ENCODE assay signal across 8 cellular contexts in genomic region chr1:244862354-244862698, GRCh38. TPM values are rescaled to one million over a fixed set of nuclear protein-coding genes. Genes with fewer than 3 reads are reported as not detected.
DNase-seq lines count a peak whose midpoint lies in the region; ATAC-seq, FAIRE-seq and TF ChIP-seq lines count a peak whose summit lies in the region.

No MANE protein-coding gene starts in this region.

- intact Hi-C loops in HepG2 (cut with micrococcal nuclease; ENCODE audit: unreplicated experiment): loop anchor here (5.0 kb wide), 1 partner anchor 210 kb away; the partner anchor contains the start of gene DESI2

- 3% methylated on average over 7 of the region's 7 CpGs for WGBS in HepG2 (ENCODE audit: low lambda C conversion rate)
- 0 to 1% methylated on average over 7 of the region's 7 CpGs for WGBS in tibial nerve, 2 donors

- H3K27me3 ChIP-seq in adipocyte (replicated peaks; ENCODE audit: control insufficient read depth, insufficient read depth, low read length) (no peaks in the 10 kb centered on the region), HepG2 (ENCODE audit: control insufficient read depth in 1 of 2, insufficient read depth in 2 of 2, low read length in 2 of 2) (no peaks in the 10 kb centered on the region; a peak in 1 of 5 replicates), tibial nerve (no peaks in the 10 kb centered on the region)

- H3K79me2 ChIP-seq in HepG2 (ENCODE audit: insufficient read depth, low read length): peaks cover 71% of the 10 kb centered on the region

- FAIRE-seq in HepG2 (lab: Jason Lieb, UNC): no peak

- TF ChIP-seq CTCF in AG04449 (IDR thresholded peaks at IDR 0.05; ENCODE audit: insufficient read depth, low read length, missing control alignments) (no peak), HepG2 (CRISPR knock-in tag; IDR thresholded peaks at IDR 0.05) (no peak), tibial nerve (IDR thresholded peaks at IDR 0.05) (no peak), GM10266 (IDR thresholded peaks at IDR 0.05; ENCODE audit: control insufficient read depth, insufficient read depth, low read depth, missing control alignments) (no peak)

- H3K9ac ChIP-seq in adipocyte (ENCODE audit: low read length) (peak overlapping the region; percentile 93), HepG2 (ENCODE audit: insufficient read depth, low read depth, low read length) (peak overlapping the region; percentile 87)

- ATAC-seq in HepG2: no peak
- ATAC-seq in HG02970 (IDR thresholded peaks at IDR 0.05; ENCODE audit: low FRiP score, unreplicated experiment): no peak

- in situ Hi-C loops in HepG2 (cut with HindIII; ENCODE audit: extremely low pct_ligation_motif_present, low pct_unique_long_range_greater_than_20kb): loop anchor here (5.0 kb wide), 2 partner anchors 110 to 180 kb away; no protein-coding TSS in a partner anchor

- DNase-seq in AG04449 (ENCODE audit: low read depth, low spot score) (no peak), HT1080 (ENCODE audit: low read depth) (peak; percentile 31), adipocyte (ENCODE audit: low read depth) (peak; percentile 45), HepG2 (ENCODE audit: low spot score) (no peak), tibial nerve (ENCODE audit: low spot score in 2 of 2) (no peak), NCI-H2107 (lab: John Stamatoyannopoulos, UW) (no peak), GM10266 (ENCODE audit: extremely low spot score) (no peak)

- POLR2A ChIA-PET in AG04449 (lab: Yijun Ruan, JAX) (interaction anchor here (0.8 to 2.3 kb wide), 3 partner anchors 16 to 109 kb away, joined by 3 to 16 read pairs (median 5); partner anchors contain the start of gene COX20), HepG2 (lab: Yijun Ruan, JAX) (interaction anchor here (1.1 to 8.0 kb wide), 8 partner anchors 10 to 180 kb away, joined by 3 to 163 read pairs (median 7); partner anchors contain the start of gene COX20)

- no peak for TF ChIP-seq RAD21 in HepG2 (CRISPR knock-in tag; IDR thresholded peaks at IDR 0.05)

- H3K4me2 ChIP-seq in HepG2 (ENCODE audit: low read depth, low read length): peak overlapping the region; percentile 92

- CTCF ChIA-PET in AG04449 (lab: Yijun Ruan, JAX): interaction anchor here (0.7 to 2.3 kb wide), 6 partner anchors 10 to 224 kb away, joined by 3 to 10 read pairs (median 4); no protein-coding TSS in a partner anchor
- CTCF ChIA-PET in HepG2 (lab: Yijun Ruan, JAX; ENCODE audit: low intra/inter-chr PET ratio, low total read pairs): no interaction called here

- H4K20me1 ChIP-seq in HepG2 (ENCODE audit: insufficient read depth, low read length): peaks cover 56% of the 10 kb centered on the region

- H2AFZ ChIP-seq in HepG2 (ENCODE audit: low read length): no peak overlapping the region

- BruUV-seq in HepG2 (replicated peaks; lab: Mats Ljungman, UMichigan): no TSS peak

- peak overlapping the region; percentile 95 for H3K4me3 ChIP-seq in AG04449 (ENCODE audit: low read depth, low read length)
- H3K4me3 ChIP-seq in adipocyte (ENCODE audit: low read length): peak overlapping the region; percentile 99
- peak overlapping the region; percentile 62 to 97 (median 81) for H3K4me3 ChIP-seq in HepG2 (replicated peaks in 1 of 3; ENCODE audit: insufficient read depth in 1 of 3, low read depth in 2 of 3, low read length in 3 of 3)
- peak overlapping the region; percentile 36 to 100 (median 96) for H3K4me3 ChIP-seq in tibial nerve

- H3K36me3 ChIP-seq in adipocyte (ENCODE audit: control insufficient read depth, insufficient read depth, low read length, severe bottlenecking) (peaks cover 38% of the 10 kb centered on the region), HepG2 (replicated peaks in 1 of 2; ENCODE audit: control insufficient read depth in 1 of 2, insufficient read depth in 2 of 2, low read length in 2 of 2) (peaks cover 4 to 44% of the 10 kb centered on the region in 2 experiments), tibial nerve (peaks cover 0 to 34% (median 18%) of the 10 kb centered on the region in 3 donors)

- no peak; a peak in 1 of 4 replicates for TF ChIP-seq POLR2A in HepG2 (IDR thresholded peaks at IDR 0.05; ENCODE audit: insufficient read depth in 1 of 2, low read depth in 2 of 2, low read length in 2 of 2)
- TF ChIP-seq POLR2A in tibial nerve (IDR thresholded peaks at IDR 0.05): no peak

- H3K9me3 ChIP-seq in adipocyte (ENCODE audit: control insufficient read depth, low read length) (no peaks in the 10 kb centered on the region), HepG2 (ENCODE audit: low read length) (no peaks in the 10 kb centered on the region), tibial nerve (no peaks in the 10 kb centered on the region)

- TF ChIP-seq EP300 in HepG2 (IDR thresholded peaks at IDR 0.05; ENCODE audit: low read depth in 2 of 2, low read length in 2 of 2): no peak
- TF ChIP-seq EP300 in HepG2 (CRISPR knock-in tag; IDR thresholded peaks at IDR 0.05; ENCODE audit: borderline replicate concordance): no peak
- TF ChIP-seq EP300 in tibial nerve (IDR thresholded peaks at IDR 0.05): no peak

- H3K4me1 ChIP-seq in adipocyte (ENCODE audit: control insufficient read depth, insufficient read depth, low read length) (peaks cover 56% of the 10 kb centered on the region), HepG2 (ENCODE audit: insufficient read depth, low read length) (peaks cover 60% of the 10 kb centered on the region), tibial nerve (peaks cover 0 to 58% (median 43%) of the 10 kb centered on the region in 4 donors)

- peak overlapping the region; percentile 76 for H3K27ac ChIP-seq in HepG2 (ENCODE audit: extremely low read length, insufficient read depth, low read length)
- peak overlapping the region; percentile 100 for H3K27ac ChIP-seq in tibial nerve

TF ChIP-seq in HepG2, 621 proteins besides CTCF, POLR2A, EP300 and RAD21 (continues in another document):
- TF ChIP-seq ZNF383 (CRISPR knock-in tag; IDR thresholded peaks at IDR 0.05; ENCODE audit: borderline replicate concordance) (no peak), KDM5A (IDR thresholded peaks at IDR 0.05; ENCODE audit: borderline replicate concordance, low read length) (peak; percentile 16; the same call in 1 of the 2 replicates), NAIF1 (CRISPR knock-in tag; IDR thresholded peaks at IDR 0.05; ENCODE audit: borderline replicate concordance) (no peak)

RNA-seq across cellular contexts. Expression of gene HNRNPU, which starts 2.0 kb away (rescaled TPM):
- total RNA-seq in HT1080 (2014; rRNA removed; shearing (Covaris generic)): 438 and 507 TPM in 2 replicates
- polyA plus RNA-seq in HT1080 (2015; cell fraction: cytosol; rRNA removed): 290 and 393 TPM in 2 replicates
- 619 and 715 TPM in 2 replicates for polyA plus RNA-seq in HT1080 (2015; cell fraction: nucleus; rRNA removed)
- total RNA-seq in HepG2 (2016; rRNA removed; fragmentation: Illumina TruSeq; extraction: Trizol) (508 and 657 TPM in 2 replicates), tibial nerve (100 to 1,000 TPM; 344 to 503 (median 410) TPM)
- 36.7 and 41.2 TPM in 2 replicates for total RNA-seq in HepG2 (2016; cell fraction: cytosol; rRNA removed; fragmentation: Illumina TruSeq; extraction: Trizol; ENCODE audit: low read depth)
- total RNA-seq in HepG2 (2016; cell fraction: insoluble cytoplasmic fraction; rRNA removed; fragmentation: Illumina TruSeq; extraction: Trizol): 513 and 625 TPM in 2 replicates
- total RNA-seq in HepG2 (2016; cell fraction: membrane; rRNA removed; fragmentation: Illumina TruSeq; extraction: Trizol): 92.2 and 116 TPM in 2 replicates
- 356 and 374 TPM in 2 replicates for total RNA-seq in HepG2 (2016; cell fraction: nucleus; rRNA removed; fragmentation: Illumina TruSeq; extraction: Trizol)
- polyA plus RNA-seq in HepG2 (2011; rRNA removed): 87.9 and 101 TPM in 2 replicates
- polyA plus RNA-seq in HepG2 (2011; cell fraction: cytosol; rRNA removed): 51.0 and 69.9 TPM in 2 replicates
- polyA plus RNA-seq in HepG2 (2011; cell fraction: nucleus; rRNA removed): 74.8 and 100.0 TPM in 2 replicates
- 171 and 263 TPM in 2 replicates for polyA plus RNA-seq in HepG2 (2012)
- polyA plus RNA-seq in HepG2 (2016; cell fraction: cytosol; fragmentation: Illumina TruSeq; extraction: Trizol; ENCODE audit: low read depth): 19.0 and 23.4 TPM in 2 replicates
- 629 and 634 TPM in 2 replicates for polyA plus RNA-seq in HepG2 (2016; cell fraction: insoluble cytoplasmic fraction; fragmentation: Illumina TruSeq; extraction: Trizol; ENCODE audit: low read depth)
- polyA plus RNA-seq in HepG2 (2016; cell fraction: membrane; fragmentation: Illumina TruSeq; extraction: Trizol; ENCODE audit: low read depth): 53.4 and 62.4 TPM in 2 replicates
- 455 and 473 TPM in 2 replicates for polyA plus RNA-seq in HepG2 (2016; cell fraction: nucleus; fragmentation: Illumina TruSeq; extraction: Trizol; ENCODE audit: insufficient read depth, low read depth)
- polyA minus RNA-seq in HepG2 (2011; rRNA and poly(A)+ RNA removed; ENCODE audit: low replicate concordance): 81.5 and 284 TPM in 2 replicates
- 160 and 172 TPM in 2 replicates for polyA minus RNA-seq in HepG2 (2011; cell fraction: cytosol; rRNA and poly(A)+ RNA removed)
- 231 and 261 TPM in 2 replicates for polyA minus RNA-seq in HepG2 (2011; cell fraction: nucleus; rRNA and poly(A)+ RNA removed)

RNA-seq across cellular contexts. Expression of gene COX20, which starts 26.9 kb away (rescaled TPM):
- 50.0 and 50.3 TPM in 2 replicates for total RNA-seq in HT1080 (2014; rRNA removed; shearing (Covaris generic))
- polyA plus RNA-seq in HT1080 (2015; cell fraction: cytosol; rRNA removed): 68.8 and 71.9 TPM in 2 replicates
- polyA plus RNA-seq in HT1080 (2015; cell fraction: nucleus; rRNA removed): 37.5 and 42.3 TPM in 2 replicates
- total RNA-seq in HepG2 (2016; rRNA removed; fragmentation: Illumina TruSeq; extraction: Trizol): 95.8 and 110 TPM in 2 replicates
- total RNA-seq in HepG2 (2016; cell fraction: cytosol; rRNA removed; fragmentation: Illumina TruSeq; extraction: Trizol; ENCODE audit: low read depth): 122 and 124 TPM in 2 replicates
- total RNA-seq in HepG2 (2016; cell fraction: insoluble cytoplasmic fraction; rRNA removed; fragmentation: Illumina TruSeq; extraction: Trizol): 90.4 and 108 TPM in 2 replicates
- total RNA-seq in HepG2 (2016; cell fraction: membrane; rRNA removed; fragmentation: Illumina TruSeq; extraction: Trizol): 155 and 158 TPM in 2 replicates
- total RNA-seq in HepG2 (2016; cell fraction: nucleus; rRNA removed; fragmentation: Illumina TruSeq; extraction: Trizol): 33.7 and 46.6 TPM in 2 replicates
- polyA plus RNA-seq in HepG2 (2011; rRNA removed): 24.3 and 34.4 TPM in 2 replicates
- 18.9 and 30.5 TPM in 2 replicates for polyA plus RNA-seq in HepG2 (2011; cell fraction: cytosol; rRNA removed)
- 16.5 and 23.4 TPM in 2 replicates for polyA plus RNA-seq in HepG2 (2011; cell fraction: nucleus; rRNA removed)
- 51.2 and 83.5 TPM in 2 replicates for polyA plus RNA-seq in HepG2 (2012)
- polyA plus RNA-seq in HepG2 (2016; cell fraction: cytosol; fragmentation: Illumina TruSeq; extraction: Trizol; ENCODE audit: low read depth): 262 and 273 TPM in 2 replicates
- polyA plus RNA-seq in HepG2 (2016; cell fraction: insoluble cytoplasmic fraction; fragmentation: Illumina TruSeq; extraction: Trizol; ENCODE audit: low read depth): 173 and 179 TPM in 2 replicates
- polyA plus RNA-seq in HepG2 (2016; cell fraction: membrane; fragmentation: Illumina TruSeq; extraction: Trizol; ENCODE audit: low read depth): 249 and 251 TPM in 2 replicates
- 103 and 109 TPM in 2 replicates for polyA plus RNA-seq in HepG2 (2016; cell fraction: nucleus; fragmentation: Illumina TruSeq; extraction: Trizol; ENCODE audit: insufficient read depth, low read depth)
- 5.2 and 10.0 TPM in 2 replicates for polyA minus RNA-seq in HepG2 (2011; rRNA and poly(A)+ RNA removed; ENCODE audit: low replicate concordance)
- polyA minus RNA-seq in HepG2 (2011; cell fraction: cytosol; rRNA and poly(A)+ RNA removed): 8.2 and 13.3 TPM in 2 replicates
- 49.2 and 55.6 TPM in 2 replicates for polyA minus RNA-seq in HepG2 (2011; cell fraction: nucleus; rRNA and poly(A)+ RNA removed)
- 10 to 100 TPM; 20.2 to 44.4 (median 39.5) TPM for total RNA-seq in tibial nerve

Comparison
In these comparisons a context has a peak if more than half of its experiments do, and no peak if none do; other contexts are left out.
1. DNase-seq: peak in HT1080 (single experiment) and adipocyte (single experiment); none in AG04449 (single experiment), HepG2 (single experiment), tibial nerve (0 of 2), NCI-H2107 (single experiment) and GM10266 (single experiment).
2. Peak in every context shown above with its lines, with median percentiles within 50 percentile points of each other: H3K4me3 ChIP-seq.